Comparison of ENCODE assay signal across 8 cellular contexts in genomic region chr4:70994387-70995099, GRCh38. TPM values are rescaled to one million over a fixed set of nuclear protein-coding genes. Genes with fewer than 3 reads are reported as not detected.
DNase-seq lines count a peak whose midpoint lies in the region; ATAC-seq and TF ChIP-seq lines count a peak whose summit lies in the region.

No MANE protein-coding gene starts in this region.

- H3K9me3 ChIP-seq in IMR-90 (ENCODE audit: control insufficient read depth, insufficient read depth, low read length) (no peaks in the 10 kb centered on the region), mononuclear cell (ENCODE audit: low read depth, low read length) (no peaks in the 10 kb centered on the region)

- H3K56ac ChIP-seq in IMR-90 (ENCODE audit: extremely low read depth, insufficient read depth, low read length): peak overlapping the region; percentile 83; the same call in 1 of the 2 replicates

- POLR2A ChIA-PET in IMR-90 (lab: Charles Lee; ENCODE audit: unreplicated experiment): interaction anchor here (0.5 kb wide), 1 partner anchor 531 kb away, joined by 3 read pairs; no protein-coding TSS in a partner anchor

- H3K4me1 ChIP-seq in IMR-90 (ENCODE audit: control insufficient read depth, insufficient read depth, low read length) (peaks cover 5% of the 10 kb centered on the region), mononuclear cell (ENCODE audit: insufficient read depth, low read length) (peaks cover 46% of the 10 kb centered on the region)

- no peak for TF ChIP-seq POLR2A in IMR-90 (IDR thresholded peaks at IDR 0.05; ENCODE audit: low read depth, low read length)

- H4K5ac ChIP-seq in IMR-90 (ENCODE audit: low read depth, low read length): peak overlapping the region; percentile 18; the same call in 1 of the 2 replicates

- peak overlapping the region; percentile 65 for H2BK5ac ChIP-seq in IMR-90 (ENCODE audit: low read depth, low read length, poor library complexity, severe bottlenecking)

- H4K20me1 ChIP-seq in IMR-90 (ENCODE audit: insufficient read depth, low read length): no peaks in the 10 kb centered on the region

- no peak overlapping the region for H2BK20ac ChIP-seq in IMR-90 (ENCODE audit: low read depth, low read length)

- no peak overlapping the region for H2AK5ac ChIP-seq in IMR-90 (ENCODE audit: low read depth, low read length)

- H3K36me3 Mint-ChIP-seq in activated naive CD8-positive, alpha-beta T cell treated with anti-CD3 and anti-CD28 coated beads, Interleukin-2, amount 50 U/mL, for 24 hours (ENCODE audit: low read depth): peaks cover 13% of the 10 kb centered on the region

- H2BK15ac ChIP-seq in IMR-90 (ENCODE audit: low read depth, low read length): no peak overlapping the region

- peak overlapping the region; percentile 68 for H3K4me2 ChIP-seq in IMR-90 (ENCODE audit: low read depth, low read length)

- in situ Hi-C loops in Caki2 (cut with HindIII; ENCODE audit: low pct_unique_long_range_greater_than_20kb, low sequenced_read_pairs): no loop called here
- in situ Hi-C loops in IMR-90 (cut with MboI; ENCODE audit: low sequenced_read_pairs): loop anchor here (10.0 kb wide), 1 partner anchor 160 kb away; the partner anchor contains the start of gene GRSF1

- H4K8ac ChIP-seq in IMR-90 (ENCODE audit: low read depth in 2 of 2, low read length in 2 of 2): peak overlapping the region; percentile 57 to 67

- no peaks in the 10 kb centered on the region for H3K9me3 Mint-ChIP-seq in activated naive CD8-positive, alpha-beta T cell treated with anti-CD3 and anti-CD28 coated beads, Interleukin-2, amount 50 U/mL, for 24 hours

- DNase-seq in Caki2 (ENCODE audit: low read depth) (peak; percentile 4), IMR-90 (no peak), 8988T (no peak), D341Med (ENCODE audit: low spot score) (no peak), SHP77 (lab: John Stamatoyannopoulos, UW) (no peak)
- DNase-seq in activated naive CD8-positive, alpha-beta T cell treated with anti-CD3 and anti-CD28 coated beads, Interleukin-2, amount 50 U/mL, for 24 hours: no peak

- H3K27me3 Mint-ChIP-seq in activated naive CD8-positive, alpha-beta T cell treated with anti-CD3 and anti-CD28 coated beads, Interleukin-2, amount 50 U/mL, for 24 hours: no peaks in the 10 kb centered on the region

- H3K27ac Mint-ChIP-seq in activated naive CD8-positive, alpha-beta T cell treated with anti-CD3 and anti-CD28 coated beads, Interleukin-2, amount 50 U/mL, for 24 hours: peak overlapping the region; percentile 89

- H2AFZ ChIP-seq in IMR-90 (replicated peaks; ENCODE audit: low read length, poor library complexity): no peak overlapping the region

- no peak for TF ChIP-seq CTCF in IMR-90 (conservative IDR thresholded peaks at IDR 0.05; ENCODE audit: low read depth, low read length)

- H3K9me1 ChIP-seq in IMR-90 (ENCODE audit: insufficient read depth, low read length): peaks cover 4% of the 10 kb centered on the region; the same call in 1 of the 2 replicates

- intact Hi-C loops in IMR-90 (cut with micrococcal nuclease): loop anchor here (5.0 to 10.0 kb wide), 3 partner anchors 92 to 190 kb away; partner anchors contain the start of genes GRSF1 and MOB1B

- H3K9ac ChIP-seq in IMR-90 (ENCODE audit: low read depth, low read length): peak overlapping the region; percentile 84; the same call in 1 of the 2 replicates

- WGBS in IMR-90 (ENCODE audit: extremely low coverage in 2 of 2, insufficient read length in 1 of 2), 2 experiments: no CpG with 5 or more reads among the region's 10 CpGs

- H3K4me3 Mint-ChIP-seq in activated naive CD8-positive, alpha-beta T cell treated with anti-CD3 and anti-CD28 coated beads, Interleukin-2, amount 50 U/mL, for 24 hours: peak overlapping the region; percentile 95

- H3K23ac ChIP-seq in IMR-90 (ENCODE audit: low read depth, low read length): peak overlapping the region; percentile 79

- H3K4ac ChIP-seq in IMR-90 (ENCODE audit: low read depth, low read length): peak overlapping the region; percentile 75; the same call in 1 of the 2 replicates

- no peak for TF ChIP-seq RAD21 in IMR-90 (IDR thresholded peaks at IDR 0.05; ENCODE audit: low read length)

- no peak overlapping the region for H3K18ac ChIP-seq in IMR-90 (ENCODE audit: low read depth, low read length)

- H3K4me3 ChIP-seq in IMR-90 (ENCODE audit: insufficient read depth, low read depth, low read length) (peak overlapping the region; percentile 87), mononuclear cell (ENCODE audit: low read length) (peak overlapping the region; percentile 91)

- H3K4me1 Mint-ChIP-seq in activated naive CD8-positive, alpha-beta T cell treated with anti-CD3 and anti-CD28 coated beads, Interleukin-2, amount 50 U/mL, for 24 hours: peaks cover 52% of the 10 kb centered on the region

- no TSS peak for BruUV-seq in IMR-90 (replicated peaks; lab: Mats Ljungman, UMichigan)

- H3K36me3 ChIP-seq in IMR-90 (ENCODE audit: control insufficient read depth, insufficient read depth, low read length): peaks cover 3% of the 10 kb centered on the region

- H3K27ac ChIP-seq in IMR-90 (ENCODE audit: insufficient read depth, low read length): no peak overlapping the region

- H3K14ac ChIP-seq in IMR-90 (replicated peaks; ENCODE audit: low read depth, low read length): peak overlapping the region; percentile 86

- dilution Hi-C loops in IMR-90 (cut with HindIII; ENCODE audit: low sequenced_read_pairs, unreplicated experiment): no loop called here

- H4K91ac ChIP-seq in IMR-90 (ENCODE audit: insufficient read depth, low read depth, low read length): no peak overlapping the region

- peak overlapping the region; percentile 85 for H2AK9ac ChIP-seq in IMR-90 (replicated peaks; ENCODE audit: low read depth, low read length, poor library complexity)

- CTCF ChIA-PET in IMR-90 (lab: Yijun Ruan, JAX): interaction anchor here (1.0 kb wide), 1 partner anchor 15 kb away, joined by 5 read pairs; no protein-coding TSS in a partner anchor

- ATAC-seq in GM21381 (IDR thresholded peaks at IDR 0.05; ENCODE audit: unreplicated experiment): peak; percentile 44
- no peak for ATAC-seq in IMR-90 (ENCODE audit: low read depth)
- ATAC-seq in activated naive CD8-positive, alpha-beta T cell treated with anti-CD3 and anti-CD28 coated beads, Interleukin-2, amount 50 U/mL, for 24 hours: no peak

- H3K79me1 ChIP-seq in IMR-90 (ENCODE audit: low read depth in 1 of 2, low read length in 2 of 2): peaks cover 16 to 58% of the 10 kb centered on the region in 2 experiments

- H3K27me3 ChIP-seq in IMR-90 (ENCODE audit: control insufficient read depth, insufficient read depth, low read length) (no peaks in the 10 kb centered on the region), mononuclear cell (ENCODE audit: insufficient read depth, low read length) (no peaks in the 10 kb centered on the region)

- no peak overlapping the region for H2BK120ac ChIP-seq in IMR-90 (ENCODE audit: low read depth, low read length)

TF ChIP-seq in IMR-90, 13 proteins besides CTCF, POLR2A, EP300 and RAD21:
- no peak for TF ChIP-seq FOS (IDR thresholded peaks at IDR 0.05; ENCODE audit: low read depth, low read length)
- no peak for TF ChIP-seq SMC3 (IDR thresholded peaks at IDR 0.05; ENCODE audit: low read depth, low read length)
- no peak for TF ChIP-seq RCOR1 (IDR thresholded peaks at IDR 0.05; ENCODE audit: insufficient replicate concordance, low read length)

RNA-seq across cellular contexts. Expression of gene DCK, which starts 1.1 kb away (rescaled TPM):
- 19.1 and 25.8 TPM in 2 replicates for total RNA-seq in Caki2 (2014; rRNA removed; shearing (Covaris generic); ENCODE audit: low replicate concordance)
- total RNA-seq in IMR-90 (2012; rRNA removed): 7.0 and 14.4 TPM in 2 replicates
- polyA plus RNA-seq in IMR-90 (2012; rRNA removed): 5.9 and 8.9 TPM in 2 replicates
- polyA plus RNA-seq in IMR-90 (2012; cell fraction: cytosol; rRNA removed): 0.92 and 1.5 TPM in 2 replicates
- 1.2 and 3.3 TPM in 2 replicates for polyA plus RNA-seq in IMR-90 (2012; cell fraction: nucleus; rRNA removed; ENCODE audit: low replicate concordance)
- total RNA-seq in mononuclear cell: 38.4 TPM
